2 cellular contexts compared by ENCODE assay signal in the genomic region with DNA sequence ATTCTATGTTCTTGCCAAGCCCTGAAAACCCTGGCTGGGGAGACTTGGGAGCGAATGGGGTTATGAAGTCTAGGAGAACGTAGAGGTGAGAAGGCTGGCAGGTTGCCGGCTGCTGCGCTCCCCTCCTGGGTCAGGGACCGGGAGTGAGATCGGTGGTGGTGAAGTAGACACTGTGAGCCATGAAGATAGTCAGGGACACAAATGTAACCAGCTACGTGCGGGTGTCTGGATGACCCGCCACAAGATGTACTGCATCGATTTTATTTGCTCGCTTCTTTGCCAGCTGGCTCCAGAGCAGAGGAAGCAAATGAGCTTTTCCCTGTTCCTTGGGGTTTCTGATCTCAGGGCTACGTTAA.
TF ChIP-seq lines count a peak whose summit lies in the region.

No MANE protein-coding gene starts in this region.

TF ChIP-seq in IMR-90, 13 proteins besides CTCF, POLR2A, EP300 and RAD21:
- TF ChIP-seq, protein P1, sequence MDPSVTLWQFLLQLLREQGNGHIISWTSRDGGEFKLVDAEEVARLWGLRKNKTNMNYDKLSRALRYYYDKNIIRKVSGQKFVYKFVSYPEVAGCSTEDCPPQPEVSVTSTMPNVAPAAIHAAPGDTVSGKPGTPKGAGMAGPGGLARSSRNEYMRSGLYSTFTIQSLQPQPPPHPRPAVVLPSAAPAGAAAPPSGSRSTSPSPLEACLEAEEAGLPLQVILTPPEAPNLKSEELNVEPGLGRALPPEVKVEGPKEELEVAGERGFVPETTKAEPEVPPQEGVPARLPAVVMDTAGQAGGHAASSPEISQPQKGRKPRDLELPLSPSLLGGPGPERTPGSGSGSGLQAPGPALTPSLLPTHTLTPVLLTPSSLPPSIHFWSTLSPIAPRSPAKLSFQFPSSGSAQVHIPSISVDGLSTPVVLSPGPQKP (IDR thresholded peaks at IDR 0.05; ENCODE audit: borderline replicate concordance, low read depth, low read length): no peak
- no peak for TF ChIP-seq RFX5 (IDR thresholded peaks at IDR 0.05; ENCODE audit: low read depth, low read length)
- no peak for TF ChIP-seq RCOR1 (IDR thresholded peaks at IDR 0.05; ENCODE audit: insufficient replicate concordance, low read length)
- TF ChIP-seq SMC3 (IDR thresholded peaks at IDR 0.05; ENCODE audit: low read depth, low read length): no peak
- TF ChIP-seq CHD1 (IDR thresholded peaks at IDR 0.05; ENCODE audit: low read depth, low read length): no peak
- no peak for TF ChIP-seq MAZ (IDR thresholded peaks at IDR 0.05; ENCODE audit: borderline replicate concordance, low read depth, low read length)
- no peak for TF ChIP-seq CEBPB (IDR thresholded peaks at IDR 0.05; ENCODE audit: low read depth, low read length)
- no peak for TF ChIP-seq FOS (IDR thresholded peaks at IDR 0.05; ENCODE audit: low read depth, low read length)
- no peak for TF ChIP-seq BHLHE40 (IDR thresholded peaks at IDR 0.05; ENCODE audit: low read depth, low read length)
- no peak for TF ChIP-seq MXI1 (IDR thresholded peaks at IDR 0.05; ENCODE audit: borderline replicate concordance, low read depth, low read length)
- TF ChIP-seq, protein P2, sequence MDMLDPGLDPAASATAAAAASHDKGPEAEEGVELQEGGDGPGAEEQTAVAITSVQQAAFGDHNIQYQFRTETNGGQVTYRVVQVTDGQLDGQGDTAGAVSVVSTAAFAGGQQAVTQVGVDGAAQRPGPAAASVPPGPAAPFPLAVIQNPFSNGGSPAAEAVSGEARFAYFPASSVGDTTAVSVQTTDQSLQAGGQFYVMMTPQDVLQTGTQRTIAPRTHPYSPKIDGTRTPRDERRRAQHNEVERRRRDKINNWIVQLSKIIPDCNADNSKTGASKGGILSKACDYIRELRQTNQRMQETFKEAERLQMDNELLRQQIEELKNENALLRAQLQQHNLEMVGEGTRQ (IDR thresholded peaks at IDR 0.05; ENCODE audit: low read depth, low read length): no peak
- no peak for TF ChIP-seq NFE2L2 (IDR thresholded peaks at IDR 0.05; ENCODE audit: low read depth, low read length)
- TF ChIP-seq MAFK (IDR thresholded peaks at IDR 0.05; ENCODE audit: low read depth, low read length): no peak

TF ChIP-seq in endothelial cell of umbilical vein, 7 proteins besides CTCF, POLR2A, EP300 and RAD21:
- TF ChIP-seq, protein P3, sequence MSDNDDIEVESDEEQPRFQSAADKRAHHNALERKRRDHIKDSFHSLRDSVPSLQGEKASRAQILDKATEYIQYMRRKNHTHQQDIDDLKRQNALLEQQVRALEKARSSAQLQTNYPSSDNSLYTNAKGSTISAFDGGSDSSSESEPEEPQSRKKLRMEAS (IDR thresholded peaks at IDR 0.05; ENCODE audit: insufficient read depth, insufficient read length): no peak
- no peak for TF ChIP-seq JUN (IDR thresholded peaks at IDR 0.05; ENCODE audit: borderline replicate concordance, insufficient read depth, insufficient read length, low read depth)
TF ChIP-seq in endothelial cell of umbilical vein: peak in this region for 0.
